ENCODE assay signal across 23 cellular contexts in genomic region chr11:35183526-35183925, GRCh38. TPM values are rescaled to one million over a fixed set of nuclear protein-coding genes. Genes with fewer than 3 reads are reported as not detected.
DNase-seq lines count a peak whose midpoint lies in the region; ATAC-seq, FAIRE-seq and TF ChIP-seq lines count a peak whose summit lies in the region.
"Had no signal": no experiment of that assay in that cellular context is flagged by ENCODE, and none has a peak within 500 bp of the region (broad histone marks: within the 10 kb centered on the region; RNA-seq: fewer than 3 reads in every experiment).

No MANE protein-coding gene starts in this region.

- FAIRE-seq in HTR-8/SVneo (lab: Jason Lieb, UNC), result no peak
- FAIRE-seq: colon, endothelial cell of umbilical vein, frontal cortex, urothelium cell line had no signal

- no peak overlapping the region for H2AFZ ChIP-seq in OCI-LY3 (ENCODE audit: low read depth, low read length)
- no peak overlapping the region for H2AFZ ChIP-seq in osteoblast (ENCODE audit: low read length)

- no peak for ATAC-seq in CD4-positive, alpha-beta T cell (ENCODE audit: poor library complexity)
- ATAC-seq in effector memory CD8-positive, alpha-beta T cell (replicated peaks), result no peak
- ATAC-seq in WTC11, result no peak
- ATAC-seq: lower lobe of right lung had no signal

- peak overlapping the region; percentile 28 for H3K4me3 Mint-ChIP-seq in CD4-positive, alpha-beta T cell
- no peak overlapping the region for H3K4me3 Mint-ChIP-seq in effector memory CD8-positive, alpha-beta T cell
- H3K4me3 Mint-ChIP-seq in WTC11, result no peak overlapping the region

- no peaks in the 10 kb centered on the region for H3K9me3 ChIP-seq in CD4-positive, alpha-beta T cell (ENCODE audit: control insufficient read depth, low read length)
- H3K9me3 ChIP-seq in OCI-LY3 (ENCODE audit: insufficient read depth, low read length) (no peaks in the 10 kb centered on the region), osteoblast (ENCODE audit: low read depth, low read length) (no peaks in the 10 kb centered on the region), BE2C (no peaks in the 10 kb centered on the region)
- H3K9me3 ChIP-seq: lower lobe of right lung had no signal

- no peak for TF ChIP-seq CTCF in CD4-positive, alpha-beta T cell (IDR thresholded peaks at IDR 0.05)
- TF ChIP-seq CTCF in OCI-LY3 (IDR thresholded peaks at IDR 0.05; ENCODE audit: low read depth, low read length) (no peak), osteoblast (IDR thresholded peaks at IDR 0.05; ENCODE audit: extremely low read depth, low read depth, low read length) (no peak), WTC11 (IDR thresholded peaks at IDR 0.05) (no peak), BE2C (IDR thresholded peaks at IDR 0.05; ENCODE audit: low read depth, low read length) (no peak)

- H3K79me2 ChIP-seq in OCI-LY3 (ENCODE audit: low read length) (peaks cover 92% of the 10 kb centered on the region), osteoblast (ENCODE audit: insufficient read depth, low read length) (peaks cover 81% of the 10 kb centered on the region)

- peaks cover 89% of the 10 kb centered on the region for H3K36me3 ChIP-seq in OCI-LY3 (replicated peaks; ENCODE audit: low read depth, low read length)
- H3K36me3 ChIP-seq in osteoblast (ENCODE audit: insufficient read depth, low read length), result peaks cover 82% of the 10 kb centered on the region
- no peaks in the 10 kb centered on the region for H3K36me3 ChIP-seq in BE2C

- intact Hi-C loops in CD4-positive, alpha-beta T cell (cut with DNase I, micrococcal nuclease), result loop anchor here (2.0 to 10.0 kb wide), 3 partner anchors 17 to 259 kb away; no protein-coding TSS in a partner anchor

- H3K9ac ChIP-seq in OCI-LY3 (ENCODE audit: low read length), result no peak overlapping the region

- peaks cover 97% of the 10 kb centered on the region for H3K36me3 Mint-ChIP-seq in CD4-positive, alpha-beta T cell (ENCODE audit: low read depth)
- peaks cover 92% of the 10 kb centered on the region for H3K36me3 Mint-ChIP-seq in effector memory CD8-positive, alpha-beta T cell (ENCODE audit: insufficient read depth)
- no peaks in the 10 kb centered on the region for H3K36me3 Mint-ChIP-seq in WTC11

- H3K4me1 ChIP-seq in OCI-LY3 (ENCODE audit: low read length) (peaks cover 96% of the 10 kb centered on the region), osteoblast (ENCODE audit: insufficient read depth, low read length) (peaks cover 38% of the 10 kb centered on the region), BE2C (no peaks in the 10 kb centered on the region)

- DNase-seq in CD4-positive, alpha-beta T cell, result no peak
- no peak for DNase-seq in effector memory CD8-positive, alpha-beta T cell
- DNase-seq in osteoblast (ENCODE audit: insufficient read length, low spot score, missing footprints), result no peak
- no peak for DNase-seq in NCI-H1092 (lab: John Stamatoyannopoulos, UW)
- DNase-seq in WTC11 (ENCODE audit: low spot score), result no peak
- DNase-seq in BE2C, result no peak
- DNase-seq in HTR-8/SVneo (ENCODE audit: insufficient read length, low spot score), result no peak
- DNase-seq: activated T-cell treated with anti-CD3 and anti-CD28 coated beads, Interleukin-2, amount 50 U/mL, for 48 hours; DMS 273 treated with DMSO at 0.1 percent for 48 hours; KBM-7; lower lobe of right lung; NCI-H1105; NCI-H226; NK-92 treated with Interleukin-12 subunit alpha and Interleukin-12 subunit beta, amount 100 ng/mL, for 24 hours; nucleus accumbens; SHP77; stimulated activated CD4-positive, alpha-beta T cell treated with anti-CD3 and anti-CD28 coated beads, Interleukin-4, amount 100 ng/mL, for 24 hours; T-helper 2 cell had no signal

- H3K4me2 ChIP-seq in OCI-LY3 (ENCODE audit: low read length), result 0 out of 2 replicates have a peak overlapping the region, but pooled peaks have one; percentile 55
- no peak overlapping the region for H3K4me2 ChIP-seq in osteoblast (ENCODE audit: insufficient read depth, low read length)

- H3K27ac ChIP-seq in CD4-positive, alpha-beta T cell (ENCODE audit: low read depth, low read length), result no peak overlapping the region
- peak overlapping the region; percentile 63 for H3K27ac ChIP-seq in OCI-LY3 (ENCODE audit: low read length)
- peak overlapping the region; percentile 44 for H3K27ac ChIP-seq in osteoblast (ENCODE audit: low read depth, low read length)
- H3K27ac ChIP-seq: lower lobe of right lung had no signal

- CTCF ChIA-PET in CD4-positive, alpha-beta T cell (lab: Charles Lee), result interaction anchor here (1.1 to 1.5 kb wide), 2 partner anchors 41 to 260 kb away, joined by 3 read pairs; no protein-coding TSS in a partner anchor
- CTCF ChIA-PET in WTC11 (lab: Charles Lee), result no interaction called here

- no peaks in the 10 kb centered on the region for H3K9me3 Mint-ChIP-seq in CD4-positive, alpha-beta T cell
- no peaks in the 10 kb centered on the region for H3K9me3 Mint-ChIP-seq in effector memory CD8-positive, alpha-beta T cell
- H3K9me3 Mint-ChIP-seq in WTC11, result no peaks in the 10 kb centered on the region

- peak overlapping the region; percentile 80 for H3K27ac Mint-ChIP-seq in CD4-positive, alpha-beta T cell
- H3K27ac Mint-ChIP-seq in effector memory CD8-positive, alpha-beta T cell, result peak overlapping the region; percentile 81 to 91
- H3K27ac Mint-ChIP-seq in WTC11, result no peak overlapping the region

- POLR2A ChIA-PET in CD4-positive, alpha-beta T cell (lab: Charles Lee), result interaction anchor here (0.7 to 3.0 kb wide), 13 partner anchors 10 to 268 kb away, joined by 3 to 37 read pairs (median 4); partner anchors contain the start of gene CD44
- POLR2A ChIA-PET in WTC11 (lab: Charles Lee), result no interaction called here

- peaks cover 97% of the 10 kb centered on the region for H3K4me1 Mint-ChIP-seq in CD4-positive, alpha-beta T cell (ENCODE audit: low read depth)
- H3K4me1 Mint-ChIP-seq in effector memory CD8-positive, alpha-beta T cell (ENCODE audit: low read depth in 2 of 2), result peaks cover 46 to 74% of the 10 kb centered on the region in 2 donors
- peaks cover 23% of the 10 kb centered on the region for H3K4me1 Mint-ChIP-seq in WTC11

- H4K20me1 ChIP-seq in OCI-LY3 (ENCODE audit: insufficient read depth, low read length) (peaks cover 91% of the 10 kb centered on the region), osteoblast (ENCODE audit: insufficient read depth, low read length) (peaks cover 10% of the 10 kb centered on the region)

- H3K27me3 Mint-ChIP-seq in CD4-positive, alpha-beta T cell, result no peaks in the 10 kb centered on the region
- H3K27me3 Mint-ChIP-seq in effector memory CD8-positive, alpha-beta T cell, result no peaks in the 10 kb centered on the region
- no peaks in the 10 kb centered on the region for H3K27me3 Mint-ChIP-seq in WTC11 (ENCODE audit: low read depth)

- H3K27me3 ChIP-seq in CD4-positive, alpha-beta T cell (ENCODE audit: control insufficient read depth, insufficient read depth, low read length), result no peaks in the 10 kb centered on the region
- no peaks in the 10 kb centered on the region for H3K27me3 ChIP-seq in OCI-LY3 (ENCODE audit: low read depth, low read length)
- no peaks in the 10 kb centered on the region for H3K27me3 ChIP-seq in osteoblast (ENCODE audit: insufficient read depth, low read length)
- H3K27me3 ChIP-seq in BE2C, result no peaks in the 10 kb centered on the region

- H3K4me3 ChIP-seq in OCI-LY3 (ENCODE audit: low read length) (no peak overlapping the region), osteoblast (ENCODE audit: insufficient read depth, low read length) (no peak overlapping the region), BE2C (ENCODE audit: low read depth, low read length) (no peak overlapping the region)
- H3K4me3 ChIP-seq: lower lobe of right lung had no signal

TF ChIP-seq in WTC11, 78 proteins besides CTCF, POLR2A, EP300 and RAD21 (continues in another document):
- TF ChIP-seq PREB (CRISPR knock-in tag; IDR thresholded peaks at IDR 0.05; ENCODE audit: borderline replicate concordance) (no peak), CREM (CRISPR knock-in tag; IDR thresholded peaks at IDR 0.05) (no peak), NR3C1 (CRISPR knock-in tag; conservative IDR thresholded peaks at IDR 0.05; ENCODE audit: low read depth) (no peak), OVOL2 (CRISPR knock-in tag; IDR thresholded peaks at IDR 0.05; ENCODE audit: borderline replicate concordance) (no peak), USF1 (CRISPR knock-in tag; IDR thresholded peaks at IDR 0.05) (no peak), TEAD1 (CRISPR knock-in tag; IDR thresholded peaks at IDR 0.05) (no peak), MLX (CRISPR knock-in tag; IDR thresholded peaks at IDR 0.05) (no peak), RORB (CRISPR knock-in tag; IDR thresholded peaks at IDR 0.05) (no peak), ZNF416 (CRISPR knock-in tag; IDR thresholded peaks at IDR 0.05) (no peak), USF2 (CRISPR knock-in tag; IDR thresholded peaks at IDR 0.05) (no peak)

RNA-seq across cellular contexts. Expression of gene CD44, which starts 44.6 kb away (rescaled TPM):
- 1,000 to 10,000 TPM; 1,283 to 1,330 TPM for total RNA-seq in CD4-positive, alpha-beta T cell
- total RNA-seq in osteoblast (238 and 268 TPM in 2 replicates), WTC11 (2021) (9.6 to 12.0 TPM (median 10.3 TPM) in 3 replicates)
- 24.4 TPM for polyA plus RNA-seq in BE2C (2012; ENCODE audit: insufficient read depth, insufficient read length, low read depth)

Comparison
In these comparisons a context has a peak if more than half of its experiments do, and no peak if none do; other contexts are left out.
1. RNA of gene CD44, which starts 44.6 kb away (total RNA-seq): 1,283 to 1,330 TPM in CD4-positive, alpha-beta T cell and 238 to 268 TPM in osteoblast; 9.6 to 12.0 TPM in WTC11; every median in the first group is over 10 times any median in the second.